17 cellular contexts compared by ENCODE assay signal in genomic region chr6:111631930-111632460, GRCh38. TPM values are rescaled to one million over a fixed set of nuclear protein-coding genes. Genes with fewer than 3 reads are reported as not detected.
A peak's percentile ranks its signal among the peaks of the same experiment; 100 is the strongest.
DNase-seq lines count a peak whose midpoint lies in the region; ATAC-seq and TF ChIP-seq lines count a peak whose summit lies in the region.
"Had no signal": no experiment of that assay in that cellular context is flagged by ENCODE, and none has a peak within 500 bp of the region (broad histone marks: within the 10 kb centered on the region; RNA-seq: fewer than 3 reads in every experiment).

No MANE protein-coding gene starts in this region.

- no peaks in the 10 kb centered on the region for H3K27me3 Mint-ChIP-seq in activated CD8-positive, alpha-beta memory T cell treated with anti-CD3 and anti-CD28 coated beads, Interleukin-2, amount 10 ng/mL, durations not matched to agents 7 days and 5 days
- H3K27me3 Mint-ChIP-seq: effector memory CD8-positive, alpha-beta T cell had no signal

- H3K4me3 Mint-ChIP-seq in activated CD8-positive, alpha-beta memory T cell treated with anti-CD3 and anti-CD28 coated beads, Interleukin-2, amount 10 ng/mL, durations not matched to agents 7 days and 5 days, result no peak overlapping the region
- H3K4me3 Mint-ChIP-seq: activated CD8-positive, alpha-beta T cell treated with anti-CD3 and anti-CD28 coated beads, Interleukin-2, amount 10 ng/mL, durations not matched to agents 7 days and 5 days; effector memory CD8-positive, alpha-beta T cell; naive B cell had no signal

- H3K27ac Mint-ChIP-seq in activated CD8-positive, alpha-beta memory T cell treated with anti-CD3 and anti-CD28 coated beads, Interleukin-2, amount 10 ng/mL, durations not matched to agents 7 days and 5 days, result no peak overlapping the region
- H3K27ac Mint-ChIP-seq: activated CD8-positive, alpha-beta T cell treated with anti-CD3 and anti-CD28 coated beads, Interleukin-2, amount 10 ng/mL, durations not matched to agents 7 days and 5 days; effector memory CD8-positive, alpha-beta T cell had no signal

- no peaks in the 10 kb centered on the region for H3K27me3 ChIP-seq in NT2/D1 (ENCODE audit: insufficient read depth, insufficient read length)
- H3K27me3 ChIP-seq in vagina, result no peaks in the 10 kb centered on the region
- H3K27me3 ChIP-seq: breast epithelium had no signal

- H3K27ac ChIP-seq in vagina, result peak overlapping the region; percentile 24
- H3K27ac ChIP-seq: KMS-11 had no signal

- TF ChIP-seq POLR2A in vagina (IDR thresholded peaks at IDR 0.05), result no peak

- peaks cover 2% of the 10 kb centered on the region for H3K9me3 Mint-ChIP-seq in activated CD8-positive, alpha-beta memory T cell treated with anti-CD3 and anti-CD28 coated beads, Interleukin-2, amount 10 ng/mL, durations not matched to agents 7 days and 5 days (ENCODE audit: low read depth)

- H3K36me3 Mint-ChIP-seq in activated CD8-positive, alpha-beta memory T cell treated with anti-CD3 and anti-CD28 coated beads, Interleukin-2, amount 10 ng/mL, durations not matched to agents 7 days and 5 days, result peaks cover 3% of the 10 kb centered on the region

- H3K9me3 ChIP-seq in NT2/D1 (ENCODE audit: insufficient read depth, low read length) (no peaks in the 10 kb centered on the region), vagina (no peaks in the 10 kb centered on the region)
- H3K9me3 ChIP-seq: breast epithelium, SK-N-SH had no signal

- H3K4me1 ChIP-seq in NT2/D1 (ENCODE audit: insufficient read depth, insufficient read length) (peaks cover 7% of the 10 kb centered on the region), vagina (peaks cover 10% of the 10 kb centered on the region)
- H3K4me1 ChIP-seq: breast epithelium had no signal

- intact Hi-C loops in left colon (cut with DNase I, micrococcal nuclease), result no loop called here
- intact Hi-C loops in vagina (cut with DNase I), result no loop called here

- DNase-seq in activated CD8-positive, alpha-beta memory T cell treated with anti-CD3 and anti-CD28 coated beads, Interleukin-2, amount 50 U/mL, for 48 hours, result peak; percentile 17
- no peak for DNase-seq in activated CD8-positive, alpha-beta memory T cell treated with anti-CD3 and anti-CD28 coated beads, Interleukin-2, amount 10 ng/mL, durations not matched to agents 7 days and 5 days
- DNase-seq in NT2/D1 (ENCODE audit: low read depth, low spot score) (no peak), left colon (peak; percentile 79 to 82), vagina (ENCODE audit: extremely low spot score in 2 of 2) (no peak), Kasumi-1 (lab: John Stamatoyannopoulos, UW) (no peak)
- DNase-seq: activated CD8-positive, alpha-beta T cell treated with anti-CD3 and anti-CD28 coated beads, Interleukin-2, amount 10 ng/mL, durations not matched to agents 7 days and 5 days; activated naive CD4-positive, alpha-beta T cell; DMS153; effector memory CD8-positive, alpha-beta T cell; islet precursor cell; naive B cell; SK-N-SH had no signal

- CTCF ChIA-PET in activated CD8-positive, alpha-beta memory T cell treated with anti-CD3 and anti-CD28 coated beads, Interleukin-2, amount 10 ng/mL, durations not matched to agents 7 days and 5 days (lab: Charles Lee), result interaction anchor here (0.6 kb wide), 1 partner anchor 412 kb away, joined by 3 read pairs; no protein-coding TSS in a partner anchor

- H3K4me3 ChIP-seq in NT2/D1 (ENCODE audit: insufficient read length, low read depth) (no peak overlapping the region), vagina (no peak overlapping the region)
- H3K4me3 ChIP-seq: breast epithelium had no signal

- H3K4me1 Mint-ChIP-seq in activated CD8-positive, alpha-beta memory T cell treated with anti-CD3 and anti-CD28 coated beads, Interleukin-2, amount 10 ng/mL, durations not matched to agents 7 days and 5 days, result no peaks in the 10 kb centered on the region
- H3K4me1 Mint-ChIP-seq: naive B cell had no signal

- no peak for ATAC-seq in activated CD8-positive, alpha-beta memory T cell treated with anti-CD3 and anti-CD28 coated beads, Interleukin-2, amount 10 ng/mL, durations not matched to agents 7 days and 5 days
- peak; percentile 92 for ATAC-seq in left colon
- no peak for ATAC-seq in GM18868 (IDR thresholded peaks at IDR 0.05; ENCODE audit: unreplicated experiment)
- no peak for ATAC-seq in HG03095 (IDR thresholded peaks at IDR 0.05; ENCODE audit: unreplicated experiment)
- ATAC-seq: activated CD8-positive, alpha-beta T cell treated with anti-CD3 and anti-CD28 coated beads, Interleukin-2, amount 10 ng/mL, durations not matched to agents 7 days and 5 days; effector memory CD8-positive, alpha-beta T cell had no signal

- peak overlapping the region; percentile 32 for H3K9ac ChIP-seq in NT2/D1 (ENCODE audit: insufficient read length, low read depth)
- H3K9ac ChIP-seq: KMS-11, SK-N-SH had no signal

- no peaks in the 10 kb centered on the region for H3K36me3 ChIP-seq in NT2/D1 (ENCODE audit: insufficient read depth, insufficient read length, low read length)
- H3K36me3 ChIP-seq in vagina, result no peaks in the 10 kb centered on the region
- H3K36me3 ChIP-seq: breast epithelium had no signal

- no peak for TF ChIP-seq CTCF in vagina (IDR thresholded peaks at IDR 0.05)

RNA-seq across cellular contexts. Expression of gene TRAF3IP2, which starts 26.3 kb away (rescaled TPM):
- total RNA-seq in activated CD8-positive, alpha-beta memory T cell treated with anti-CD3 and anti-CD28 coated beads, Interleukin-2, amount 10 ng/mL, durations not matched to agents 7 days and 5 days, result 10 to 100 TPM; 14.8 to 15.5 TPM
- total RNA-seq in left colon (10 to 100 TPM; 59.3 to 62.4 TPM), vagina (35.1 TPM)

Comparison
In these comparisons a context has a peak if more than half of its experiments do, and no peak if none do; other contexts are left out.
1. DNase-seq: peak in activated CD8-positive, alpha-beta memory T cell treated with anti-CD3 and anti-CD28 coated beads, Interleukin-2, amount 50 U/mL, for 48 hours (single experiment) and left colon (2 of 2); none in activated CD8-positive, alpha-beta memory T cell treated with anti-CD3 and anti-CD28 coated beads, Interleukin-2, amount 10 ng/mL, durations not matched to agents 7 days and 5 days (single experiment), NT2/D1 (single experiment), vagina (0 of 2) and Kasumi-1 (0 of 2).